In genomic region chr2:24164416-24164973, GRCh38 we compare ENCODE assay signal across 8 cellular contexts. TPM values are rescaled to one million over a fixed set of nuclear protein-coding genes. Genes with fewer than 3 reads are reported as not detected.
DNase-seq lines count a peak whose midpoint lies in the region; ATAC-seq and TF ChIP-seq lines count a peak whose summit lies in the region.

No MANE protein-coding gene starts in this region.

- intact Hi-C loops in dendritic cell treated with granulocyte-macrophage colony-stimulating factor and Interleukin-4, amounts not matched to agents 40 ng/mL and 50 ng/mL, for 4 days (cut with micrococcal nuclease) = loop anchor here (5.0 kb wide), 1 partner anchor 42 kb away; the partner anchor contains the start of genes FAM228B and PFN4
- intact Hi-C loops in natural killer cell (cut with micrococcal nuclease) = loop anchor here (2.0 kb wide), 1 partner anchor 340 kb away; no protein-coding TSS in a partner anchor

- H3K27ac Mint-ChIP-seq in dendritic cell treated with granulocyte-macrophage colony-stimulating factor and Interleukin-4, amounts not matched to agents 40 ng/mL and 50 ng/mL, for 4 days = peak overlapping the region; percentile 70
- H3K27ac Mint-ChIP-seq in natural killer cell = no peak overlapping the region

- no peaks in the 10 kb centered on the region for H3K9me3 Mint-ChIP-seq in dendritic cell treated with granulocyte-macrophage colony-stimulating factor and Interleukin-4, amounts not matched to agents 40 ng/mL and 50 ng/mL, for 4 days
- H3K9me3 Mint-ChIP-seq in natural killer cell = no peaks in the 10 kb centered on the region

- H3K4me1 Mint-ChIP-seq in dendritic cell treated with granulocyte-macrophage colony-stimulating factor and Interleukin-4, amounts not matched to agents 40 ng/mL and 50 ng/mL, for 4 days (ENCODE audit: low read depth) = peaks cover 44% of the 10 kb centered on the region
- H3K4me1 Mint-ChIP-seq in natural killer cell = no peaks in the 10 kb centered on the region

- ATAC-seq in GM18907 (IDR thresholded peaks at IDR 0.05; ENCODE audit: unreplicated experiment) (peak; percentile 60), HG03565 (IDR thresholded peaks at IDR 0.05; ENCODE audit: unreplicated experiment) (peak; percentile 57), natural killer cell (peak; percentile 59 to 82 (median 61))

- no peak overlapping the region for H3K4me3 Mint-ChIP-seq in dendritic cell treated with granulocyte-macrophage colony-stimulating factor and Interleukin-4, amounts not matched to agents 40 ng/mL and 50 ng/mL, for 4 days
- no peak overlapping the region for H3K4me3 Mint-ChIP-seq in natural killer cell

- H3K27me3 Mint-ChIP-seq in dendritic cell treated with granulocyte-macrophage colony-stimulating factor and Interleukin-4, amounts not matched to agents 40 ng/mL and 50 ng/mL, for 4 days = no peaks in the 10 kb centered on the region
- no peaks in the 10 kb centered on the region for H3K27me3 Mint-ChIP-seq in natural killer cell (ENCODE audit: low read depth in 2 of 2)

- TF ChIP-seq CTCF in natural killer cell (IDR thresholded peaks at IDR 0.05) = peak; percentile 70

- peak; percentile 35 to 44 for DNase-seq in AML-193 (lab: John Stamatoyannopoulos, UW)
- DNase-seq in T-helper 9 cell = peak; percentile 5
- DNase-seq in natural killer cell = peak; percentile 33
- no peak for DNase-seq in mesenteric fat pad (ENCODE audit: low spot score)
- no peak for DNase-seq in COLO829 (ENCODE audit: low spot score)

- H3K36me3 Mint-ChIP-seq in dendritic cell treated with granulocyte-macrophage colony-stimulating factor and Interleukin-4, amounts not matched to agents 40 ng/mL and 50 ng/mL, for 4 days (ENCODE audit: low read depth) = peaks cover 26% of the 10 kb centered on the region
- no peaks in the 10 kb centered on the region for H3K36me3 Mint-ChIP-seq in natural killer cell

RNA-seq across cellular contexts. Expression of gene FAM228A, which starts 10.4 kb away (rescaled TPM):
- total RNA-seq in natural killer cell (under 1 TPM in 2 of 3 donors, not detected in 1; 0.34 to 0.82 TPM), mesenteric fat pad (3.2 TPM)

RNA-seq across cellular contexts. Expression of gene FAM228B, which starts 41.2 kb away (rescaled TPM):
- total RNA-seq in natural killer cell = 10 to 100 TPM; 31.4 to 35.9 (median 31.5) TPM
- 27.4 TPM for total RNA-seq in mesenteric fat pad

RNA-seq across cellular contexts. Expression of gene PFN4, which starts 41.4 kb away (rescaled TPM):
- total RNA-seq in natural killer cell (not detected), mesenteric fat pad (not detected)

Comparison
In these comparisons a context has a peak if more than half of its experiments do, and no peak if none do; other contexts are left out.
1. DNase-seq: peak in AML-193 (2 of 2), T-helper 9 cell (single experiment) and natural killer cell (single experiment); none in mesenteric fat pad (single experiment) and COLO829 (single experiment).
2. Peak in every context shown above with its lines, with median percentiles within 50 percentile points of each other: ATAC-seq.